In the genomic region with DNA sequence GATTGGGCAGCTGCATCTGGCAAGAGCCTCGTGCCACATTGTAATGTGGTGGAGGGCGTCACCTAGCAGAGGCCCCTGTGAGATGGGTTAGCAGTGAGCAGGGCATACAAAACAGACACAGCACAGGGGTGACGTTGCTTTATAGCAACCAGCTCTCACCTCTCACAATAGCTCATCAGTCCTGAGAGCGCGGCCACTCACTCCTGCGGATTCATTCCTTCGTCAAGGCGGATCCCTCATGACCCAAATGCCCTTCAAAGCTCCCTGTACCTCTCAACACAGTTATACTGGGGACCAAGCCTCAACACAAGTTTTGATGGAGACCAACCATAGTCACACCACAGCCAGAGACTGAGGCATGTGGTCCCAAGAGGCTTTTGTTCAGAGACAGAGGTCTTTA, we compare ENCODE assay signal across 1 cellular context.
TF ChIP-seq lines count a peak whose summit lies in the region.

No MANE protein-coding gene starts in this region.

TF ChIP-seq in HepG2, 621 proteins besides CTCF, POLR2A, EP300 and RAD21:
- no peak for TF ChIP-seq NR2F1 (CRISPR knock-in tag; IDR thresholded peaks at IDR 0.05)
- no peak for TF ChIP-seq NR1H2 (CRISPR knock-in tag; IDR thresholded peaks at IDR 0.05; ENCODE audit: borderline replicate concordance, low read depth)
